In the genomic region with DNA sequence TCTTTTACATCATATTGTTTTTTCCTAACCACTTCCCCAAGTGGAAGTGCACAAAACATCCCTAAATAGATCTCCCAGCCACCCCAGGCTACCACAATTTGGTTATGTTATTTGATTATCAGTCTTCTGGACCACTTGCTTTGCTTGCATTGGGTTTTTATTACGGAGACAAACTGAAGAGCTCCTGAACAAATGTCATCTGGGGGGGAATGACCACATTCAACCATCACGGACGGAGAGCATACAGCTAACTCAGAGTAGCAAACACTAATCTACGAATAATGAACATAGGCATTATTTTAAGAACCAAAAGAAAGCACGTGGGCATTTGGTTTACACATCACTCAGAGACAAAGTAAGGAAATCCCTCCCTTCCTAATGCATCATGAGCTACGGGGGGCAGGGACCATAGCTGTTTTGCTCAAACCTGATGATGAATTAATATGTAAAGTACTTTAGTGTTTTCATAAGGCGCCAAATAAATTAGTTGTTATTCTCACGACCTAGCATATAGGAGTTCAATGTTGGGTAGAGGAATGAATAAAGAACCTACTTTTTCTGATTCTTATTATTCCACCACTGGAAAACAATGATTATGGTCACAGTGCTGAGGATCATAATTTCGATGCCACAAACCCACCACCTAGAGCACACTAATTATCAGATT, we compare ENCODE assay signal across 8 cellular contexts. TPM values are rescaled to one million over a fixed set of nuclear protein-coding genes. Genes with fewer than 3 reads are reported as not detected.
DNase-seq lines count a peak whose midpoint lies in the region; ATAC-seq, FAIRE-seq and TF ChIP-seq lines count a peak whose summit lies in the region.

No MANE protein-coding gene starts in this region.

- H3K9me3 ChIP-seq in HCT116 (ENCODE audit: control insufficient read depth in 1 of 2, insufficient read depth in 1 of 2, low read depth in 1 of 2, low read length in 2 of 2) (no peaks in the 10 kb centered on the region), psoas muscle (no peaks in the 10 kb centered on the region)

- POLR2A ChIA-PET in HCT116 (lab: Charles Lee): interaction anchor here (1.3 to 1.5 kb wide), 2 partner anchors 13 to 20 kb away, joined by 4 read pairs; no protein-coding TSS in a partner anchor
- POLR2A ChIA-PET in activated CD4-positive, alpha-beta memory T cell treated with anti-CD3 and anti-CD28 coated beads for 36 hours (lab: Charles Lee): interaction anchor here (1.1 to 4.9 kb wide), 7 partner anchors 11 to 155 kb away, joined by 3 to 75 read pairs (median 5); partner anchors contain the start of gene TMEM156

- BruUV-seq in HCT116 (replicated peaks; lab: Mats Ljungman, UMichigan): no TSS peak

- CTCF ChIA-PET in HCT116 (lab: Charles Lee): interaction anchor here (0.6 kb wide), 1 partner anchor 57 kb away, joined by 4 read pairs; no protein-coding TSS in a partner anchor
- CTCF ChIA-PET in activated CD4-positive, alpha-beta memory T cell treated with anti-CD3 and anti-CD28 coated beads for 36 hours (lab: Charles Lee): interaction anchor here (0.8 to 1.9 kb wide), 10 partner anchors 9 to 183 kb away, joined by 3 to 14 read pairs (median 4); no protein-coding TSS in a partner anchor

- no peak for ATAC-seq in HCT116
- ATAC-seq in foreskin keratinocyte: no peak
- no peak for ATAC-seq in psoas muscle

- no peaks in the 10 kb centered on the region for H3K36me3 ChIP-seq in HCT116 (ENCODE audit: control insufficient read depth in 1 of 2, insufficient read depth in 2 of 2, low read length in 2 of 2)
- no peaks in the 10 kb centered on the region for H3K36me3 ChIP-seq in psoas muscle (ENCODE audit: insufficient read depth in 1 of 2, low read depth in 1 of 2)

- peak overlapping the region; percentile 93 for H2AFZ ChIP-seq in HCT116 (ENCODE audit: low read depth, low read length, poor library complexity, severe bottlenecking)

- RAD21 ChIA-PET in HCT116 (lab: Charles Lee; ENCODE audit: low non-redundant PET in 1 of 2, low total read pairs in 2 of 2, uncharacterized antibody in 2 of 2, unreplicated experiment in 2 of 2): no interaction called here

- H3K9me2 ChIP-seq in HCT116 (ENCODE audit: insufficient read depth): no peaks in the 10 kb centered on the region

- peaks cover 47% of the 10 kb centered on the region for H3K4me1 Mint-ChIP-seq in activated CD4-positive, alpha-beta memory T cell treated with anti-CD3 and anti-CD28 coated beads for 36 hours (ENCODE audit: low read depth)

- no peak for TF ChIP-seq POLR2A in HCT116 (IDR thresholded peaks at IDR 0.05; ENCODE audit: borderline replicate concordance, extremely low read depth, insufficient read depth, insufficient read length)

- peak overlapping the region; percentile 59 to 66 for H3K4me3 ChIP-seq in HCT116 (replicated peaks in 1 of 2; ENCODE audit: low read depth in 1 of 2, low read length in 2 of 2)
- peak overlapping the region; percentile 84 for H3K4me3 ChIP-seq in psoas muscle

- peak overlapping the region; percentile 88 for H3K27ac Mint-ChIP-seq in activated CD4-positive, alpha-beta memory T cell treated with anti-CD3 and anti-CD28 coated beads for 36 hours

- TF ChIP-seq RAD21 in HCT116 (IDR thresholded peaks at IDR 0.05; ENCODE audit: low read depth): no peak

- TF ChIP-seq CTCF in HCT116 (IDR thresholded peaks at IDR 0.05 in 2 of 3, conservative IDR thresholded peaks at IDR 0.05 in 1 of 3; ENCODE audit: borderline replicate concordance in 1 of 3, insufficient read depth in 1 of 3, low read depth in 2 of 3, low read length in 2 of 3) (no peak), foreskin keratinocyte (conservative IDR thresholded peaks at IDR 0.05) (no peak), psoas muscle (IDR thresholded peaks at IDR 0.05) (no peak), D721Med (IDR thresholded peaks at IDR 0.05; ENCODE audit: insufficient read depth, missing control alignments) (no peak)

- H3K9ac ChIP-seq in HCT116 (ENCODE audit: low read length): peak overlapping the region; percentile 62

- no peaks in the 10 kb centered on the region for H3K27me3 Mint-ChIP-seq in activated CD4-positive, alpha-beta memory T cell treated with anti-CD3 and anti-CD28 coated beads for 36 hours

- no peak for FAIRE-seq in D721Med (lab: Jason Lieb, UNC)

- intact Hi-C loops in HCT116 (cut with micrococcal nuclease): no loop called here
- intact Hi-C loops in activated CD4-positive, alpha-beta memory T cell treated with anti-CD3 and anti-CD28 coated beads for 36 hours (cut with micrococcal nuclease): loop anchor here (1.0 to 10.0 kb wide), 9 partner anchors 12 to 1248 kb away; partner anchors contain the start of genes KLF3, LIAS, TLR1 and TMEM156
- intact Hi-C loops in psoas muscle (cut with DNase I): loop anchor here in 1 of 2 donors (5.0 kb wide), 1 partner anchor 102 kb away; no protein-coding TSS in a partner anchor

- H3K27me3 ChIP-seq in HCT116 (ENCODE audit: insufficient read depth, low read length) (no peaks in the 10 kb centered on the region), foreskin keratinocyte (no peaks in the 10 kb centered on the region), psoas muscle (ENCODE audit: insufficient read depth in 3 of 3, low read length in 2 of 3) (no peaks in the 10 kb centered on the region)

- no peak overlapping the region for H3K27ac ChIP-seq in HCT116 (ENCODE audit: low read depth, low read length)
- H3K27ac ChIP-seq in foreskin keratinocyte: peak overlapping the region; percentile 89
- peak overlapping the region; percentile 80 for H3K27ac ChIP-seq in psoas muscle

- H4K20me1 ChIP-seq in HCT116 (ENCODE audit: insufficient read depth): no peaks in the 10 kb centered on the region

- H3K4me1 ChIP-seq in HCT116 (ENCODE audit: control insufficient read depth in 1 of 2, insufficient read depth in 2 of 2, low read length in 2 of 2): peaks cover 21 to 27% of the 10 kb centered on the region in 2 experiments
- H3K4me1 ChIP-seq in foreskin keratinocyte: peaks cover 21% of the 10 kb centered on the region
- no peaks in the 10 kb centered on the region for H3K4me1 ChIP-seq in psoas muscle

- H3K36me3 Mint-ChIP-seq in activated CD4-positive, alpha-beta memory T cell treated with anti-CD3 and anti-CD28 coated beads for 36 hours: peaks cover 11% of the 10 kb centered on the region

- H3K4me2 ChIP-seq in HCT116 (ENCODE audit: low read length): peak overlapping the region; percentile 88

- H3K4me3 Mint-ChIP-seq in activated CD4-positive, alpha-beta memory T cell treated with anti-CD3 and anti-CD28 coated beads for 36 hours: peak overlapping the region; percentile 75

- WGBS in psoas muscle, 3 donors: 20 to 28% (median 21%) methylated on average over 9 of the region's 9 CpGs

- H3K79me2 ChIP-seq in HCT116 (ENCODE audit: insufficient read depth, low read length): no peaks in the 10 kb centered on the region

- DNase-seq in Ammon's horn (ENCODE audit: low spot score) (peak; percentile 48), HCT116 (ENCODE audit: low read depth, low spot score) (no peak), foreskin keratinocyte (no peak), psoas muscle (no peak), NCI-H510A treated with DMSO at 0.1 percent for 48 hours (lab: John Stamatoyannopoulos, UW) (no peak), T-helper 9 cell (no peak), D721Med (ENCODE audit: insufficient read length, low spot score) (no peak)
- peak; percentile 52 for DNase-seq in activated CD4-positive, alpha-beta memory T cell treated with anti-CD3 and anti-CD28 coated beads for 36 hours

- H3K9me3 Mint-ChIP-seq in activated CD4-positive, alpha-beta memory T cell treated with anti-CD3 and anti-CD28 coated beads for 36 hours: no peaks in the 10 kb centered on the region

TF ChIP-seq in HCT116, 20 proteins besides CTCF, POLR2A, EP300 and RAD21 (continues in another document):
- TF ChIP-seq POLR2AphosphoS5 (IDR thresholded peaks at IDR 0.05; ENCODE audit: low read depth, low read length): no peak
- TF ChIP-seq SRF (IDR thresholded peaks at IDR 0.05; ENCODE audit: low read depth): no peak
- TF ChIP-seq ZNF274 (IDR thresholded peaks at IDR 0.05; ENCODE audit: low read depth, low read length): no peak
- no peak for TF ChIP-seq FOSL1 (IDR thresholded peaks at IDR 0.05; ENCODE audit: low read depth)
- no peak for TF ChIP-seq ZBTB33 (IDR thresholded peaks at IDR 0.05; ENCODE audit: extremely low read depth, insufficient replicate concordance, low read length)
- TF ChIP-seq EZH2phosphoT487 (IDR thresholded peaks at IDR 0.05; ENCODE audit: borderline replicate concordance): no peak
- no peak for TF ChIP-seq TCF7L2 (IDR thresholded peaks at IDR 0.05; ENCODE audit: borderline replicate concordance, extremely low read depth, insufficient read depth, insufficient read length)
- no peak for TF ChIP-seq SIN3A (IDR thresholded peaks at IDR 0.05; ENCODE audit: low read depth)
- no peak for TF ChIP-seq EZH2 (IDR thresholded peaks at IDR 0.05)
- TF ChIP-seq CBX3 (IDR thresholded peaks at IDR 0.05; ENCODE audit: low read depth): no peak
- TF ChIP-seq CEBPB (IDR thresholded peaks at IDR 0.05; ENCODE audit: low read depth): no peak

RNA-seq across cellular contexts. Expression of gene TMEM156, which starts 11.6 kb away (rescaled TPM):
- total RNA-seq in HCT116 (2021; ENCODE audit: unreplicated experiment) (0.22 TPM), foreskin keratinocyte (0.21 and 0.61 TPM in 2 replicates), psoas muscle (under 1 TPM in 1 of 4 donors, not detected in 3; 0.15 TPM)
- 0.03 TPM in 1 of 2 replicates, not detected in the other for polyA plus RNA-seq in HCT116 (2012)
- 10 to 100 TPM; 28.0 to 28.4 TPM for total RNA-seq in activated CD4-positive, alpha-beta memory T cell treated with anti-CD3 and anti-CD28 coated beads for 36 hours
- polyA plus RNA-seq in foreskin keratinocyte (0.11 and 0.72 TPM in 2 replicates), psoas muscle (under 1 TPM in 2 of 3 donors, not detected in 1; 0.08 to 0.10 TPM)

RNA-seq across cellular contexts. Expression of gene KLHL5, which starts 18.2 kb away (rescaled TPM):
- total RNA-seq in HCT116 (2021; ENCODE audit: unreplicated experiment) (20.8 TPM), foreskin keratinocyte (52.7 and 66.6 TPM in 2 replicates), psoas muscle (10 to 100 TPM; 10.1 to 14.9 (median 11.9) TPM)
- 17.4 and 19.0 TPM in 2 replicates for polyA plus RNA-seq in HCT116 (2012)
- 10 to 100 TPM; 35.2 to 35.6 TPM for total RNA-seq in activated CD4-positive, alpha-beta memory T cell treated with anti-CD3 and anti-CD28 coated beads for 36 hours
- polyA plus RNA-seq in foreskin keratinocyte (19.6 and 20.4 TPM in 2 replicates), psoas muscle (1 to 10 TPM; 6.7 to 9.7 (median 7.1) TPM)

Comparison
In these comparisons a context has a peak if more than half of its experiments do, and no peak if none do; other contexts are left out.
1. DNase-seq: peak in Ammon's horn (single experiment) and activated CD4-positive, alpha-beta memory T cell treated with anti-CD3 and anti-CD28 coated beads for 36 hours (single experiment); none in HCT116 (single experiment), foreskin keratinocyte (0 of 2), psoas muscle (0 of 2), NCI-H510A treated with DMSO at 0.1 percent for 48 hours (single experiment), T-helper 9 cell (single experiment) and D721Med (single experiment).
2. RNA of gene TMEM156, which starts 11.6 kb away (total RNA-seq): 28.0 to 28.4 TPM in activated CD4-positive, alpha-beta memory T cell treated with anti-CD3 and anti-CD28 coated beads for 36 hours; 0.22 TPM in HCT116 (single experiment), 0.21 to 0.61 TPM in foreskin keratinocyte and 0.15 TPM in psoas muscle; every median in the first group is over 10 times any median in the second.